ENCODE assay signal across 8 cellular contexts in genomic region chr2:27086722-27087446, GRCh38. TPM values are rescaled to one million over a fixed set of nuclear protein-coding genes. Genes with fewer than 3 reads are reported as not detected.
A peak's percentile ranks its signal among the peaks of the same experiment; 100 is the strongest.
DNase-seq lines count a peak whose midpoint lies in the region; ATAC-seq and TF ChIP-seq lines count a peak whose summit lies in the region.

Gene KHK, plus strand, starts transcription at chr2:27086772. Its CDS starts 488 bp downstream, at chr2:27087260.

- H2AK5ac ChIP-seq in neuronal stem cell (ENCODE audit: low read depth, low read length): no peak within 1 kb of the TSS

- H4K8ac ChIP-seq in neuronal stem cell (ENCODE audit: low read depth, low read length): no peak within 1 kb of the TSS

- TF ChIP-seq CTCF in CD14-positive monocyte (IDR thresholded peaks at IDR 0.05) (peak; percentile 58), esophagus muscularis mucosa (IDR thresholded peaks at IDR 0.05) (no peak)

- peaks cover 0 to 3% of the 10 kb centered on the region in 2 donors for H3K36me3 Mint-ChIP-seq in CD14-positive monocyte
- no peaks in the 10 kb centered on the region for H3K36me3 Mint-ChIP-seq in T-helper 17 cell (ENCODE audit: low read depth)

- peak within 1 kb of the TSS; percentile 76 for H3K4me3 ChIP-seq in HUES48 (ENCODE audit: low read depth, low read length)
- H3K4me3 ChIP-seq in esophagus muscularis mucosa: peak within 1 kb of the TSS; percentile 68 to 81 (median 72)
- peak within 1 kb of the TSS; percentile 74 to 78 for H3K4me3 ChIP-seq in neuronal stem cell (ENCODE audit: low read length in 2 of 2)

- no peak within 1 kb of the TSS for H3K4ac ChIP-seq in neuronal stem cell (ENCODE audit: low read length)

- peak within 1 kb of the TSS; percentile 89 for H3K23ac ChIP-seq in neuronal stem cell (ENCODE audit: low read depth, low read length, poor library complexity)

- H3K9me3 ChIP-seq in HUES48 (ENCODE audit: control insufficient read depth, insufficient read depth, low read length): no peaks in the 10 kb centered on the region
- H3K9me3 ChIP-seq in T-helper 17 cell (ENCODE audit: control insufficient read depth, low read length, poor library complexity, severe bottlenecking): no peaks in the 10 kb centered on the region
- no peaks in the 10 kb centered on the region for H3K9me3 ChIP-seq in esophagus muscularis mucosa
- no peaks in the 10 kb centered on the region for H3K9me3 ChIP-seq in neuronal stem cell (replicated peaks in 1 of 2; ENCODE audit: control insufficient read depth in 2 of 2, insufficient read depth in 1 of 2, low read depth in 1 of 2, low read length in 2 of 2)

- H3K4me1 ChIP-seq in HUES48 (ENCODE audit: control insufficient read depth, insufficient read depth, low read length): 0 out of 2 replicates have a peak, but pooled peaks cover 5% of the 10 kb centered on the region
- peaks cover 22 to 63% (median 55%) of the 10 kb centered on the region in 4 donors for H3K4me1 ChIP-seq in esophagus muscularis mucosa
- peaks cover 3 to 14% of the 10 kb centered on the region in 2 donors for H3K4me1 ChIP-seq in neuronal stem cell (ENCODE audit: control insufficient read depth in 2 of 2, insufficient read depth in 1 of 2, low read depth in 1 of 2, low read length in 2 of 2)

- H3K4me3 Mint-ChIP-seq in CD14-positive monocyte (peak within 1 kb of the TSS; percentile 85 to 92), T-helper 17 cell (peak within 1 kb of the TSS; percentile 92)

- no peak within 1 kb of the TSS for H2BK120ac ChIP-seq in neuronal stem cell (ENCODE audit: low read depth, low read length)

- no peak within 1 kb of the TSS for H2BK12ac ChIP-seq in neuronal stem cell (ENCODE audit: low read length)

- peak; percentile 11 for ATAC-seq in GM18861 (IDR thresholded peaks at IDR 0.05; ENCODE audit: unreplicated experiment)
- no peak for ATAC-seq in T-helper 17 cell
- ATAC-seq in HG02678 (IDR thresholded peaks at IDR 0.05; ENCODE audit: unreplicated experiment): no peak

- H3K4me1 Mint-ChIP-seq in CD14-positive monocyte: peaks cover 24% of the 10 kb centered on the region
- peaks cover 15% of the 10 kb centered on the region for H3K4me1 Mint-ChIP-seq in T-helper 17 cell

- H2BK15ac ChIP-seq in neuronal stem cell (ENCODE audit: low read length): peak within 1 kb of the TSS; percentile 61

- H3K36me3 ChIP-seq in HUES48 (ENCODE audit: control insufficient read depth, insufficient read depth, low read length): no peaks in the 10 kb centered on the region
- peaks cover 3 to 22% (median 14%) of the 10 kb centered on the region in 4 donors for H3K36me3 ChIP-seq in esophagus muscularis mucosa
- no peaks in the 10 kb centered on the region for H3K36me3 ChIP-seq in neuronal stem cell (replicated peaks in 1 of 2; ENCODE audit: control insufficient read depth in 2 of 2, insufficient read depth in 2 of 2, low read length in 2 of 2)

- H3K9me3 Mint-ChIP-seq in CD14-positive monocyte: no peaks in the 10 kb centered on the region

- no peak for DNase-seq in CD14-positive monocyte (ENCODE audit: low spot score)
- DNase-seq in T-helper 17 cell: no peak
- no peak for DNase-seq in esophagus muscularis mucosa (ENCODE audit: extremely low spot score)
- DNase-seq in neuronal stem cell (ENCODE audit: low spot score): no peak
- no peak for DNase-seq in activated CD4-positive, CD25-positive, alpha-beta regulatory T cell treated with anti-CD3 and anti-CD28 coated beads, Interleukin-2, amount 50 U/mL, for 72 hours

- no peak for TF ChIP-seq EP300 in esophagus muscularis mucosa (IDR thresholded peaks at IDR 0.05)

- peak within 1 kb of the TSS; percentile 93 for H3K4me2 ChIP-seq in neuronal stem cell (ENCODE audit: insufficient read depth, low read length, poor library complexity, severe bottlenecking)

- no peaks in the 10 kb centered on the region for H3K79me1 ChIP-seq in neuronal stem cell (ENCODE audit: low read depth, low read length)

- peak within 1 kb of the TSS; percentile 67 for H2BK5ac ChIP-seq in neuronal stem cell (ENCODE audit: low read length)

- H3K27me3 Mint-ChIP-seq in CD14-positive monocyte (ENCODE audit: low read depth in 3 of 3) (peaks cover 0 to 7% (median 5%) of the 10 kb centered on the region in 3 donors), T-helper 17 cell (no peaks in the 10 kb centered on the region)

- peak within 1 kb of the TSS; percentile 95 for H2AFZ ChIP-seq in neuronal stem cell (ENCODE audit: low read length)

- 15% methylated on average over 10 of the region's 49 CpGs for WGBS in esophagus muscularis mucosa
- WGBS in neuronal stem cell (ENCODE audit: extremely low coverage in 2 of 2, insufficient read length in 2 of 2, insufficient replicate concordance in 1 of 2), 2 donors: no CpG with 5 or more reads among the region's 49 CpGs

- H3K18ac ChIP-seq in neuronal stem cell (ENCODE audit: low read length): peak within 1 kb of the TSS; percentile 96

- peak within 1 kb of the TSS; percentile 57; the same call in 1 of the 2 replicates for H3K9ac ChIP-seq in HUES48 (ENCODE audit: low read depth, low read length)
- H3K9ac ChIP-seq in neuronal stem cell (ENCODE audit: low read depth, low read length, poor library complexity): peak within 1 kb of the TSS; percentile 88

- intact Hi-C loops in CD14-positive monocyte (cut with micrococcal nuclease) (loop anchor here (5.0 kb wide), 2 partner anchors 35 to 125 kb away; partner anchors contain the start of genes AGBL5 (in 2 of the 2), ATRAID (in 1 of the 2) and SLC5A6 (in 1 of the 2)), esophagus muscularis mucosa (cut with DNase I) (loop anchor here (1.0 to 5.0 kb wide), 3 partner anchors 37 to 125 kb away; partner anchors contain the start of gene TMEM214)

- H3K27ac ChIP-seq in HUES48 (ENCODE audit: low read depth, low read length): peak within 1 kb of the TSS; percentile 75
- H3K27ac ChIP-seq in esophagus muscularis mucosa (replicated peaks in 1 of 4): peak within 1 kb of the TSS; percentile 92 to 95 (median 93)
- no peak within 1 kb of the TSS for H3K27ac ChIP-seq in neuronal stem cell (replicated peaks; ENCODE audit: low read length)

- H3K27me3 ChIP-seq in HUES48 (ENCODE audit: control insufficient read depth, insufficient read depth, low read length) (peaks cover 16% of the 10 kb centered on the region), esophagus muscularis mucosa (no peaks in the 10 kb centered on the region), neuronal stem cell (ENCODE audit: control insufficient read depth in 3 of 3, insufficient read depth in 3 of 3, low read depth in 1 of 3, low read length in 3 of 3) (peaks cover 0 to 6% (median 6%) of the 10 kb centered on the region in 3 experiments)

- H3K27ac Mint-ChIP-seq in CD14-positive monocyte (peak within 1 kb of the TSS; percentile 31 to 88 (median 85)), T-helper 17 cell (peak within 1 kb of the TSS; percentile 83)

- H3K14ac ChIP-seq in neuronal stem cell (ENCODE audit: low read length): peak within 1 kb of the TSS; percentile 91

- TF ChIP-seq POLR2A in esophagus muscularis mucosa (IDR thresholded peaks at IDR 0.05; ENCODE audit: low read depth): no peak

- no peak within 1 kb of the TSS for H4K91ac ChIP-seq in neuronal stem cell (ENCODE audit: low read depth, low read length, poor library complexity)

RNA-seq across cellular contexts. Expression of gene KHK, which starts in this region (rescaled TPM):
- polyA plus RNA-seq in CD14-positive monocyte: 1 to 10 TPM; 6.6 to 7.3 TPM
- total RNA-seq in T-helper 17 cell (1 to 10 TPM; 4.5 to 5.4 TPM), esophagus muscularis mucosa (1 to 10 TPM; 1.2 to 6.3 (median 1.7) TPM)
- 3.8 TPM for polyA plus RNA-seq in neuronal stem cell (2013, experiment 1 of 2)
- polyA plus RNA-seq in neuronal stem cell (2013, experiment 2 of 2): 3.7 TPM
